7 cellular contexts compared by ENCODE assay signal in genomic region chrX:53481093-53481492, GRCh38. TPM values are rescaled to one million over a fixed set of nuclear protein-coding genes. Genes with fewer than 3 reads are reported as not detected.
DNase-seq lines count a peak whose midpoint lies in the region; ATAC-seq and TF ChIP-seq lines count a peak whose summit lies in the region.

No MANE protein-coding gene starts in this region.

- H3K4me3 ChIP-seq in foreskin fibroblast (ENCODE audit: low read depth in 1 of 2, low read length in 2 of 2): no peak overlapping the region

- in situ Hi-C loops in GM13977 (cut with MboI; ENCODE audit: low pct_unique_long_range_greater_than_20kb, low sequenced_read_pairs, unreplicated experiment) (no loop called here), SK-MEL-5 (cut with HindIII; ENCODE audit: low pct_unique_long_range_greater_than_20kb, low sequenced_read_pairs) (no loop called here)

- TF ChIP-seq CTCF in GM13977 (IDR thresholded peaks at IDR 0.05; ENCODE audit: extremely low read depth, insufficient read depth, missing control alignments): peak; percentile 42
- TF ChIP-seq CTCF in foreskin fibroblast (IDR thresholded peaks at IDR 0.05; ENCODE audit: low read depth, low read length): peak; percentile 34

- DNase-seq in COR-L47 (lab: John Stamatoyannopoulos, UW): peak; percentile 0
- DNase-seq in GM13977 (ENCODE audit: low spot score): no peak
- peak; percentile 35 for DNase-seq in SK-MEL-5 (ENCODE audit: low read depth, low spot score)
- peak in 1 of 2 donors; percentile 19 for DNase-seq in foreskin fibroblast

- no peak for ATAC-seq in GM19397 (IDR thresholded peaks at IDR 0.05; ENCODE audit: unreplicated experiment)
- ATAC-seq in GM21529 (IDR thresholded peaks at IDR 0.05; ENCODE audit: unreplicated experiment): no peak
- no peak for ATAC-seq in HG03175 (IDR thresholded peaks at IDR 0.05; ENCODE audit: unreplicated experiment)

RNA-seq across cellular contexts. Expression of gene HSD17B10, which starts 46.9 kb away (rescaled TPM):
- 140 and 165 TPM in 2 replicates for total RNA-seq in SK-MEL-5 (2014; rRNA removed; shearing (Covaris generic))
- 117 and 144 TPM in 2 replicates for polyA plus RNA-seq in SK-MEL-5 (2015; cell fraction: cytosol; rRNA removed)
- polyA plus RNA-seq in SK-MEL-5 (2015; cell fraction: nucleus; rRNA removed): 15.2 and 35.7 TPM in 2 replicates

RNA-seq across cellular contexts. Expression of gene RIBC1, which starts 58.4 kb away (rescaled TPM):
- total RNA-seq in SK-MEL-5 (2014; rRNA removed; shearing (Covaris generic)): 0.43 and 0.98 TPM in 2 replicates
- polyA plus RNA-seq in SK-MEL-5 (2015; cell fraction: cytosol; rRNA removed): 0.38 and 0.39 TPM in 2 replicates
- polyA plus RNA-seq in SK-MEL-5 (2015; cell fraction: nucleus; rRNA removed): 0.69 and 2.1 TPM in 2 replicates

RNA-seq across cellular contexts. Expression of gene SMC1A, which starts 58.6 kb away (rescaled TPM):
- total RNA-seq in SK-MEL-5 (2014; rRNA removed; shearing (Covaris generic)): 14.0 and 19.6 TPM in 2 replicates
- polyA plus RNA-seq in SK-MEL-5 (2015; cell fraction: cytosol; rRNA removed): 29.5 and 44.9 TPM in 2 replicates
- 30.8 and 33.1 TPM in 2 replicates for polyA plus RNA-seq in SK-MEL-5 (2015; cell fraction: nucleus; rRNA removed)
